ENCODE assay signal across 18 cellular contexts in the genomic region with DNA sequence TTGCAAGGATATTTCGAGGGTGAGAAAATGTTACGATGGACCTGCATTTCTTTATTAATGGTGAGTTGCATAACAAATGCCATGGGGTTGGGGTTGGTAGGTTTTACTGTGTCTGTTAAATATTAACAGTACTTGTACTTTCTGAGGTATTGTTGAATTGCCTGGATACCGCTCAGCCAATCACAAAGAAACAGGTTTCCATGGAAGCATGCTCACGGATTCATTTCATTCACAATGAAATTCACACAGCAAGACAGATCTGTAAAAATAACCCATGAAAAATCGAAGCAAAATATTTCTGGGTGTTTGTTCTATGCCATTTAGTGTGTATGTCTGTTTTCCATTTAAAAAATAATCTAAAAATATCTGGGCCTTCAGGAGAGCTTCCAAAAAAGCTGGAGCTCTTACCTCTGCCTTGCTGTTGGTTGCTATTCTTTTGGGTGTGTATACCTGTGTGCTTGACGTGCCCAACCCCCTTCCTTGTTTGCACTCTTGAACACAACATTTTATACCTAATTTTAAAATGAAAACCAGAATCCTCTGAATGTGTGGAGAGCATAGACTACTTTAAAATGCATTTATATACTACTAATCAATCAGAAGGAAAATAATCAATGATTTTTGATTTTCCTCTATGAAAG.
DNase-seq lines count a peak whose midpoint lies in the region; ATAC-seq and TF ChIP-seq lines count a peak whose summit lies in the region.
"Had no signal": no experiment of that assay in that cellular context is flagged by ENCODE, and none has a peak within 500 bp of the region (broad histone marks: within the 10 kb centered on the region; RNA-seq: fewer than 3 reads in every experiment).

No MANE protein-coding gene starts in this region.

- H3K4me1 Mint-ChIP-seq in type B pancreatic cell (ENCODE audit: unreplicated experiment) = peaks cover 55% of the 10 kb centered on the region
- H3K4me1 Mint-ChIP-seq in stimulated activated memory B cell treated with anti-CD40 and anti-IgM and Interleukin-4, amounts not matched to agents 10 μg/mL and 1 μg/mL and 100 μg/mL, for 72 hours = peaks cover 18% of the 10 kb centered on the region

- peaks cover 3% of the 10 kb centered on the region for H3K36me3 Mint-ChIP-seq in type B pancreatic cell
- H3K36me3 Mint-ChIP-seq in stimulated activated memory B cell treated with anti-CD40 and anti-IgM and Interleukin-4, amounts not matched to agents 10 μg/mL and 1 μg/mL and 100 μg/mL, for 72 hours = no peaks in the 10 kb centered on the region

- peaks cover 37% of the 10 kb centered on the region for H3K4me1 ChIP-seq in lower lobe of right lung
- H3K4me1 ChIP-seq: HAP-1 had no signal

- intact Hi-C loops in lower lobe of right lung (cut with DNase I) = no loop called here

- no peak overlapping the region for H3K4me3 ChIP-seq in lower lobe of right lung
- H3K4me3 ChIP-seq: HAP-1, skin epidermis, stomach had no signal

- peak; percentile 89 to 96 for ATAC-seq in lower lobe of right lung
- no peak for ATAC-seq in HG02623 (IDR thresholded peaks at IDR 0.05; ENCODE audit: unreplicated experiment)
- ATAC-seq in HG03280 (IDR thresholded peaks at IDR 0.05; ENCODE audit: unreplicated experiment) = no peak
- no peak for ATAC-seq in stimulated activated memory B cell treated with anti-CD40 and anti-IgM and Interleukin-4, amounts not matched to agents 10 μg/mL and 1 μg/mL and 100 μg/mL, for 72 hours
- ATAC-seq: activated naive CD8-positive, alpha-beta T cell treated with anti-CD3 and anti-CD28 coated beads, Interleukin-2, amount 50 U/mL, for 24 hours had no signal

- H3K4me3 Mint-ChIP-seq in type B pancreatic cell = peak overlapping the region; percentile 48
- no peak overlapping the region for H3K4me3 Mint-ChIP-seq in stimulated activated memory B cell treated with anti-CD40 and anti-IgM and Interleukin-4, amounts not matched to agents 10 μg/mL and 1 μg/mL and 100 μg/mL, for 72 hours
- H3K4me3 Mint-ChIP-seq: activated naive CD8-positive, alpha-beta T cell treated with anti-CD3 and anti-CD28 coated beads, Interleukin-2, amount 50 U/mL, for 24 hours had no signal

- TF ChIP-seq CTCF in lower lobe of right lung (IDR thresholded peaks at IDR 0.05) (no peak), type B pancreatic cell (conservative IDR thresholded peaks at IDR 0.05) (no peak)

- H3K36me3 ChIP-seq in lower lobe of right lung = no peaks in the 10 kb centered on the region
- H3K36me3 ChIP-seq: HAP-1, stomach had no signal

- peak overlapping the region; percentile 50 for H3K27ac Mint-ChIP-seq in type B pancreatic cell
- no peak overlapping the region for H3K27ac Mint-ChIP-seq in stimulated activated memory B cell treated with anti-CD40 and anti-IgM and Interleukin-4, amounts not matched to agents 10 μg/mL and 1 μg/mL and 100 μg/mL, for 72 hours
- H3K27ac Mint-ChIP-seq: activated naive CD8-positive, alpha-beta T cell treated with anti-CD3 and anti-CD28 coated beads, Interleukin-2, amount 50 U/mL, for 24 hours had no signal

- no peaks in the 10 kb centered on the region for H3K27me3 ChIP-seq in lower lobe of right lung (ENCODE audit: low read depth)
- H3K27me3 ChIP-seq: stomach had no signal

- H3K9me3 Mint-ChIP-seq in type B pancreatic cell = peaks cover 7% of the 10 kb centered on the region
- H3K9me3 Mint-ChIP-seq in stimulated activated memory B cell treated with anti-CD40 and anti-IgM and Interleukin-4, amounts not matched to agents 10 μg/mL and 1 μg/mL and 100 μg/mL, for 72 hours = no peaks in the 10 kb centered on the region

- DNase-seq in NCI-H526 (lab: John Stamatoyannopoulos, UW) (peak; percentile 47 to 59), NCI-H526 treated with DMSO at 0.1 percent for 48 hours (lab: John Stamatoyannopoulos, UW) (no peak), caudate nucleus (lab: John Stamatoyannopoulos, UW) (peak in 20 of 61 donors; percentile 4 to 82 (median 32)), lower lobe of right lung (no peak), type B pancreatic cell (ENCODE audit: extremely low spot score, unreplicated experiment) (no peak)
- DNase-seq: activated CD4-positive, alpha-beta T cell treated with anti-CD3 and anti-CD28 coated beads, Interleukin-2, amount 50 U/mL, for 1 hour; activated naive CD8-positive, alpha-beta T cell treated with anti-CD3 and anti-CD28 coated beads, Interleukin-2, amount 50 U/mL, for 24 hours; activated T-cell treated with anti-CD3 and anti-CD28 coated beads, Interleukin-2, amount 50 U/mL, for 48 hours; KG1; NCI-H1930; SHP77 treated with DMSO at 0.1 percent for 48 hours; stomach had no signal

- no peaks in the 10 kb centered on the region for H3K27me3 Mint-ChIP-seq in type B pancreatic cell
- H3K27me3 Mint-ChIP-seq in stimulated activated memory B cell treated with anti-CD40 and anti-IgM and Interleukin-4, amounts not matched to agents 10 μg/mL and 1 μg/mL and 100 μg/mL, for 72 hours = no peaks in the 10 kb centered on the region
- H3K27me3 Mint-ChIP-seq: activated naive CD8-positive, alpha-beta T cell treated with anti-CD3 and anti-CD28 coated beads, Interleukin-2, amount 50 U/mL, for 24 hours had no signal

- H3K9me3 ChIP-seq in lower lobe of right lung = no peaks in the 10 kb centered on the region
- H3K9me3 ChIP-seq: HAP-1, stomach had no signal

- H3K27ac ChIP-seq in caudate nucleus (ENCODE audit: low read depth, low read length) (peak overlapping the region; percentile 81), lower lobe of right lung (peak overlapping the region; percentile 57)
- H3K27ac ChIP-seq: epithelial cell of prostate, skin epidermis had no signal

Comparison
In these comparisons a context has a peak if more than half of its experiments do, and no peak if none do; other contexts are left out.
1. DNase-seq: peak in NCI-H526 (2 of 2); none in NCI-H526 treated with DMSO at 0.1 percent for 48 hours (single experiment), lower lobe of right lung (single experiment) and type B pancreatic cell (single experiment).
2. ATAC-seq: peak in lower lobe of right lung (2 of 2); none in HG02623 (single experiment), HG03280 (single experiment) and stimulated activated memory B cell treated with anti-CD40 and anti-IgM and Interleukin-4, amounts not matched to agents 10 μg/mL and 1 μg/mL and 100 μg/mL, for 72 hours (single experiment).